In genomic region chr21:41924355-41924754, GRCh38 we compare ENCODE assay signal across 14 cellular contexts. TPM values are rescaled to one million over a fixed set of nuclear protein-coding genes. Genes with fewer than 3 reads are reported as not detected.
A peak's percentile ranks its signal among the peaks of the same experiment; 100 is the strongest.
DNase-seq lines count a peak whose midpoint lies in the region; ATAC-seq and TF ChIP-seq lines count a peak whose summit lies in the region.
"Had no signal": no experiment of that assay in that cellular context is flagged by ENCODE, and none has a peak within 500 bp of the region (broad histone marks: within the 10 kb centered on the region; RNA-seq: fewer than 3 reads in every experiment).

No MANE protein-coding gene starts in this region.

- intact Hi-C loops in right cardiac atrium (cut with DNase I) (no loop called here), spleen (cut with DNase I; ENCODE audit: low total_unique reads) (no loop called here)

- H3K36me3 ChIP-seq in spleen, result peaks cover 0 to 12% (median 2%) of the 10 kb centered on the region in 6 donors
- H3K36me3 ChIP-seq: cardiac muscle cell had no signal

- no peak for DNase-seq in activated naive CD8-positive, alpha-beta T cell treated with anti-CD3 and anti-CD28 coated beads, Interleukin-2, amount 50 U/mL, for 24 hours
- DNase-seq in right cardiac atrium, result no peak
- no peak for DNase-seq in spleen
- no peak for DNase-seq in OCI-M1 (lab: John Stamatoyannopoulos, UW)
- no peak for DNase-seq in SIG-M5 treated with dmso at 0.1 percent for 504 hours (lab: John Stamatoyannopoulos, UW; ENCODE audit: unreplicated experiment)
- DNase-seq in NCI-H1930 (lab: John Stamatoyannopoulos, UW), result no peak
- DNase-seq: DMS53; head of caudate nucleus; NCI-H1694 treated with DMSO at 0.1 percent for 48 hours; stimulated activated CD4-positive, alpha-beta T cell treated with anti-CD3 and anti-CD28 coated beads, Interleukin-15, amount 100 ng/mL, for 24 hours; T-helper 1 cell had no signal

- H3K4me1 Mint-ChIP-seq in activated naive CD8-positive, alpha-beta T cell treated with anti-CD3 and anti-CD28 coated beads, Interleukin-2, amount 50 U/mL, for 24 hours, result peaks cover 75% of the 10 kb centered on the region

- 64% methylated on average over 6 of the region's 6 CpGs for WGBS in right cardiac atrium
- 49 to 75% (median 63%) methylated on average over 6 of the region's 6 CpGs for WGBS in spleen, 5 donors

- peaks cover 3% of the 10 kb centered on the region for H3K4me1 ChIP-seq in right cardiac atrium (ENCODE audit: control insufficient read depth, insufficient read depth, low read length)
- H3K4me1 ChIP-seq in spleen, result peaks cover 58 to 92% (median 88%) of the 10 kb centered on the region in 6 donors

- H3K27ac ChIP-seq in right cardiac atrium (ENCODE audit: low read length), result peak overlapping the region; percentile 39
- H3K27ac ChIP-seq in spleen, result peak overlapping the region; percentile 2 to 91 (median 83)
- H3K27ac ChIP-seq: cardiac muscle cell had no signal

- H3K4me3 Mint-ChIP-seq in activated naive CD8-positive, alpha-beta T cell treated with anti-CD3 and anti-CD28 coated beads, Interleukin-2, amount 50 U/mL, for 24 hours, result peak overlapping the region; percentile 58

- H3K4me3 ChIP-seq in GM08714 (ENCODE audit: low read length) (peak overlapping the region; percentile 19; the same call in 1 of the 2 replicates), right cardiac atrium (ENCODE audit: low read length) (no peak overlapping the region), spleen (no peak overlapping the region)
- H3K4me3 ChIP-seq: cardiac muscle cell had no signal

- no peaks in the 10 kb centered on the region for H3K27me3 ChIP-seq in right cardiac atrium (ENCODE audit: control insufficient read depth, insufficient read depth)
- H3K27me3 ChIP-seq in spleen (replicated peaks in 1 of 7), result no peaks in the 10 kb centered on the region
- H3K27me3 ChIP-seq: cardiac muscle cell had no signal

- peaks cover 2% of the 10 kb centered on the region for H3K36me3 Mint-ChIP-seq in activated naive CD8-positive, alpha-beta T cell treated with anti-CD3 and anti-CD28 coated beads, Interleukin-2, amount 50 U/mL, for 24 hours (ENCODE audit: low read depth)

- TF ChIP-seq POLR2A in spleen (IDR thresholded peaks at IDR 0.05), result no peak

- no peak for TF ChIP-seq CTCF in spleen (IDR thresholded peaks at IDR 0.05 in 8 of 11, conservative IDR thresholded peaks at IDR 0.05 in 3 of 11)

- H3K9me3 ChIP-seq in right cardiac atrium (ENCODE audit: control insufficient read depth, low read length), result no peaks in the 10 kb centered on the region
- H3K9me3 ChIP-seq in spleen, result no peaks in the 10 kb centered on the region

- no peaks in the 10 kb centered on the region for H3K27me3 Mint-ChIP-seq in activated naive CD8-positive, alpha-beta T cell treated with anti-CD3 and anti-CD28 coated beads, Interleukin-2, amount 50 U/mL, for 24 hours

- peak overlapping the region; percentile 46 for H3K27ac Mint-ChIP-seq in activated naive CD8-positive, alpha-beta T cell treated with anti-CD3 and anti-CD28 coated beads, Interleukin-2, amount 50 U/mL, for 24 hours

- H3K9me3 Mint-ChIP-seq in activated naive CD8-positive, alpha-beta T cell treated with anti-CD3 and anti-CD28 coated beads, Interleukin-2, amount 50 U/mL, for 24 hours, result no peaks in the 10 kb centered on the region

- ATAC-seq in activated naive CD8-positive, alpha-beta T cell treated with anti-CD3 and anti-CD28 coated beads, Interleukin-2, amount 50 U/mL, for 24 hours, result no peak
- ATAC-seq in right cardiac atrium (peak in 1 of 2 donors; percentile 12), HG03442 (IDR thresholded peaks at IDR 0.05; ENCODE audit: unreplicated experiment) (no peak)

RNA-seq across cellular contexts. Expression of gene C2CD2, which starts 29.5 kb away (rescaled TPM):
- total RNA-seq in right cardiac atrium, result 10 to 100 TPM in 1 of 4 donors, 1 to 10 TPM in 3; 8.0 to 10.0 (median 8.4) TPM
- polyA plus RNA-seq in right cardiac atrium, result 6.2 TPM
- 100 to 1,000 TPM in 4 of 7 donors, 10 to 100 TPM in 3; 74.0 to 163 (median 105) TPM for total RNA-seq in spleen
- polyA plus RNA-seq in spleen, result 10 to 100 TPM; 12.9 to 30.3 (median 18.0) TPM

RNA-seq across cellular contexts. Expression of gene PRDM15, which starts 45.2 kb away (rescaled TPM):
- total RNA-seq in right cardiac atrium (1 to 10 TPM; 3.1 to 6.0 (median 4.0) TPM), spleen (10 to 100 TPM in 6 of 7 donors, 1 to 10 TPM in 1; 8.4 to 18.0 (median 12.2) TPM)
- polyA plus RNA-seq in right cardiac atrium (2.1 TPM), spleen (1 to 10 TPM; 4.4 to 6.5 (median 6.0) TPM)

Comparison
In these comparisons a context has a peak if more than half of its experiments do, and no peak if none do; other contexts are left out.
1. RNA of gene C2CD2, which starts 29.5 kb away (total RNA-seq): 74.0 to 163 TPM in spleen; 8.0 to 10.0 TPM in right cardiac atrium; every median in the first group is over 4 times any median in the second.